ENCODE assay signal across 30 cellular contexts in genomic region chr22:47380692-47381091, GRCh38.
"Had no signal": no experiment of that assay in that cellular context is flagged by ENCODE, and none has a peak within 500 bp of the region (broad histone marks: within the 10 kb centered on the region; RNA-seq: fewer than 3 reads in every experiment).

No MANE protein-coding gene starts in this region.

- H3K36me3 ChIP-seq: colonic mucosa, esophagus muscularis mucosa, gastroesophageal sphincter, heart left ventricle, left ventricle myocardium inferior, neutrophil, prostate gland, right atrium auricular region, suprapubic skin, vagina had no signal

- H3K27ac ChIP-seq: colonic mucosa, esophagus muscularis mucosa, foreskin keratinocyte, gastroesophageal sphincter, heart left ventricle, hepatocyte, left ventricle myocardium inferior, neutrophil, parathyroid adenoma, prostate gland, right atrium auricular region, skin epidermis, suprapubic skin, vagina had no signal

- H3K9ac ChIP-seq: parathyroid adenoma had no signal

- H3K27me3 ChIP-seq: colonic mucosa, foreskin keratinocyte, hepatocyte, neutrophil, right atrium auricular region, vagina had no signal

- FAIRE-seq: endothelial cell of umbilical vein, islet of Langerhans had no signal

- H3K4me3 ChIP-seq: colonic mucosa, esophagus muscularis mucosa, gastroesophageal sphincter, heart left ventricle, hepatocyte, left ventricle myocardium inferior, lung, mucosa of descending colon, prostate gland, right atrium auricular region, skin epidermis, suprapubic skin, vagina had no signal

- DNase-seq: colonic mucosa; effector CD8-positive, alpha-beta T cell; endodermal cell; foreskin keratinocyte; kidney glomerular epithelial cell; left colon; left ventricle myocardium inferior; mucosa of descending colon; naive B cell; stimulated activated CD4-positive, alpha-beta T cell treated with anti-CD3 and anti-CD28 coated beads, Interleukin-15, amount 100 ng/mL, for 24 hours; stimulated activated CD4-positive, alpha-beta T cell treated with anti-CD3 and anti-CD28 coated beads, Interleukin-4, amount 100 ng/mL, for 1 hour; stimulated activated CD8-positive, alpha-beta memory T cell treated with anti-CD3 and anti-CD28 coated beads, Interleukin-4, amount 100 ng/mL, for 48 hours; stimulated activated naive CD4-positive, alpha-beta T cell; stimulated activated naive CD8-positive, alpha-beta T cell treated with anti-CD3 and anti-CD28 coated beads, Interleukin-15, amount 100 ng/mL, for 72 hours; trophoblast cell had no signal

- H3K4me1 ChIP-seq: colonic mucosa, esophagus muscularis mucosa, foreskin keratinocyte, gastroesophageal sphincter, heart left ventricle, left ventricle myocardium inferior, parathyroid adenoma, prostate gland, right atrium auricular region, suprapubic skin, vagina had no signal

- H3K9me3 ChIP-seq: colonic mucosa, esophagus muscularis mucosa, gastroesophageal sphincter, heart left ventricle, left ventricle myocardium inferior, mucosa of descending colon, neutrophil, prostate gland, right atrium auricular region, suprapubic skin, vagina had no signal

- ATAC-seq: foreskin keratinocyte; gastroesophageal sphincter; heart left ventricle; left colon; mucosa of descending colon; natural killer cell treated with Interleukin-12 subunit alpha and Interleukin-12 subunit beta and Interleukin-15 and Interleukin-18, amount 100 ng/mL, for 72 hours; stimulated activated naive CD8-positive, alpha-beta T cell treated with anti-CD3 and anti-CD28 coated beads, Interleukin-15, amount 100 ng/mL, for 72 hours had no signal
